In genomic region chr2:114797540-114797939, GRCh38 we compare ENCODE assay signal across 1 cellular context.
TF ChIP-seq lines count a peak whose summit lies in the region.

No MANE protein-coding gene starts in this region.

TF ChIP-seq in A549, 52 proteins besides CTCF, POLR2A, EP300 and RAD21 (continued from another document):
- no peak for TF ChIP-seq FOSL2 (IDR thresholded peaks at IDR 0.05)
- peak; percentile 63; the same call in 1 of the 2 replicates for TF ChIP-seq FOSL2 (CRISPR knock-in tag; IDR thresholded peaks at IDR 0.05)
- TF ChIP-seq ZC3H11A (IDR thresholded peaks at IDR 0.05), result no peak
- no peak for TF ChIP-seq HMGXB4 (CRISPR knock-in tag; IDR thresholded peaks at IDR 0.05; ENCODE audit: borderline replicate concordance)
- peak; percentile 74; the same call in 1 of the 2 replicates for TF ChIP-seq GATA3 (IDR thresholded peaks at IDR 0.05; ENCODE audit: borderline replicate concordance)
- no peak for TF ChIP-seq SREBF2 (IDR thresholded peaks at IDR 0.05)
- TF ChIP-seq NFE2L2 (conservative IDR thresholded peaks at IDR 0.05; ENCODE audit: low read length), result peak; percentile 90
- no peak for TF ChIP-seq REST (IDR thresholded peaks at IDR 0.05)
